1 cellular context compared by ENCODE assay signal in the genomic region with DNA sequence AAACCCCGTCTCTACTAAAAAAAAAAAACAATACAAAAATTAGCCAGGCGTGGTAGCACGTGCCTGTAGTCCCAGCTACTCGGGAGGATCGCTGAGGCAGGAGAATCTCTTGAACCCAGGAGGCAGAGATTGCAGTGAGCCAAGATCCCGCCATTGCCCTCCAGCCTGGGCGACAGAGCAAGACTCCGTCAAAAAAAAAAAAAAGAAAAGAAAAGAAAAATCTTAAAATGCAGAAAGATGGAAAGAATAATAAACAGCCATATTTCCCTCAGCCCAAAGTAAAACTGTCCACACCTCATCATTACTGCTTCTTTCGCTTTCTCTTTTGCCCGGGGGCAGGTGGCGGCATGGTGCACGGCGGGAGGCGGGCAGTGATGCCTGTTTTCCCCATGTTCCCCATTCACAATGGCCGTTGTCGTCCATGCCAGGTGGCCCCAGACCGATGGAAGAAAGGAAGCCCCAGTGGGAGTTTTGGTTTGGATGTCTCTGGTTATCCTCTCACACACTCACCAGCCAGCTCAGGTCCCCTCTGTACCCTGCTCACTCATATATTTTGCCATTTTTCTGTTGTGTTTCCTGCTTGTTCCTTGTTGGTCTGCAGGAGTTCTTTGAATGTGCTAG.
TF ChIP-seq lines count a peak whose summit lies in the region.

No MANE protein-coding gene starts in this region.

TF ChIP-seq in HepG2, 621 proteins besides CTCF, POLR2A, EP300 and RAD21:
- TF ChIP-seq CBX2 (IDR thresholded peaks at IDR 0.05; ENCODE audit: low read depth, low read length): no peak
- TF ChIP-seq CBX2 (CRISPR knock-in tag; IDR thresholded peaks at IDR 0.05; ENCODE audit: low read depth): no peak
- TF ChIP-seq, protein P1, sequence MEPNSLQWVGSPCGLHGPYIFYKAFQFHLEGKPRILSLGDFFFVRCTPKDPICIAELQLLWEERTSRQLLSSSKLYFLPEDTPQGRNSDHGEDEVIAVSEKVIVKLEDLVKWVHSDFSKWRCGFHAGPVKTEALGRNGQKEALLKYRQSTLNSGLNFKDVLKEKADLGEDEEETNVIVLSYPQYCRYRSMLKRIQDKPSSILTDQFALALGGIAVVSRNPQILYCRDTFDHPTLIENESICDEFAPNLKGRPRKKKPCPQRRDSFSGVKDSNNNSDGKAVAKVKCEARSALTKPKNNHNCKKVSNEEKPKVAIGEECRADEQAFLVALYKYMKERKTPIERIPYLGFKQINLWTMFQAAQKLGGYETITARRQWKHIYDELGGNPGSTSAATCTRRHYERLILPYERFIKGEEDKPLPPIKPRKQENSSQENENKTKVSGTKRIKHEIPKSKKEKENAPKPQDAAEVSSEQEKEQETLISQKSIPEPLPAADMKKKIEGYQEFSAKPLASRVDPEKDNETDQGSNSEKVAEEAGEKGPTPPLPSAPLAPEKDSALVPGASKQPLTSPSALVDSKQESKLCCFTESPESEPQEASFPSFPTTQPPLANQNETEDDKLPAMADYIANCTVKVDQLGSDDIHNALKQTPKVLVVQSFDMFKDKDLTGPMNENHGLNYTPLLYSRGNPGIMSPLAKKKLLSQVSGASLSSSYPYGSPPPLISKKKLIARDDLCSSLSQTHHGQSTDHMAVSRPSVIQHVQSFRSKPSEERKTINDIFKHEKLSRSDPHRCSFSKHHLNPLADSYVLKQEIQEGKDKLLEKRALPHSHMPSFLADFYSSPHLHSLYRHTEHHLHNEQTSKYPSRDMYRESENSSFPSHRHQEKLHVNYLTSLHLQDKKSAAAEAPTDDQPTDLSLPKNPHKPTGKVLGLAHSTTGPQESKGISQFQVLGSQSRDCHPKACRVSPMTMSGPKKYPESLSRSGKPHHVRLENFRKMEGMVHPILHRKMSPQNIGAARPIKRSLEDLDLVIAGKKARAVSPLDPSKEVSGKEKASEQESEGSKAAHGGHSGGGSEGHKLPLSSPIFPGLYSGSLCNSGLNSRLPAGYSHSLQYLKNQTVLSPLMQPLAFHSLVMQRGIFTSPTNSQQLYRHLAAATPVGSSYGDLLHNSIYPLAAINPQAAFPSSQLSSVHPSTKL (CRISPR knock-in tag; IDR thresholded peaks at IDR 0.05): no peak
- no peak for TF ChIP-seq SIX4 (CRISPR knock-in tag; IDR thresholded peaks at IDR 0.05)
- no peak for TF ChIP-seq CREB1 (IDR thresholded peaks at IDR 0.05)
- TF ChIP-seq CREB1 (CRISPR knock-in tag; IDR thresholded peaks at IDR 0.05): no peak
- TF ChIP-seq, protein P2, sequence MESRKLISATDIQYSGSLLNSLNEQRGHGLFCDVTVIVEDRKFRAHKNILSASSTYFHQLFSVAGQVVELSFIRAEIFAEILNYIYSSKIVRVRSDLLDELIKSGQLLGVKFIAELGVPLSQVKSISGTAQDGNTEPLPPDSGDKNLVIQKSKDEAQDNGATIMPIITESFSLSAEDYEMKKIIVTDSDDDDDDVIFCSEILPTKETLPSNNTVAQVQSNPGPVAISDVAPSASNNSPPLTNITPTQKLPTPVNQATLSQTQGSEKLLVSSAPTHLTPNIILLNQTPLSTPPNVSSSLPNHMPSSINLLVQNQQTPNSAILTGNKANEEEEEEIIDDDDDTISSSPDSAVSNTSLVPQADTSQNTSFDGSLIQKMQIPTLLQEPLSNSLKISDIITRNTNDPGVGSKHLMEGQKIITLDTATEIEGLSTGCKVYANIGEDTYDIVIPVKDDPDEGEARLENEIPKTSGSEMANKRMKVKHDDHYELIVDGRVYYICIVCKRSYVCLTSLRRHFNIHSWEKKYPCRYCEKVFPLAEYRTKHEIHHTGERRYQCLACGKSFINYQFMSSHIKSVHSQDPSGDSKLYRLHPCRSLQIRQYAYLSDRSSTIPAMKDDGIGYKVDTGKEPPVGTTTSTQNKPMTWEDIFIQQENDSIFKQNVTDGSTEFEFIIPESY (CRISPR knock-in tag; IDR thresholded peaks at IDR 0.05): peak; percentile 84
